ENCODE assay signal across 23 cellular contexts in genomic region chr20:4138056-4138455, GRCh38.
"Had no signal": no experiment of that assay in that cellular context is flagged by ENCODE, and none has a peak within 500 bp of the region (broad histone marks: within the 10 kb centered on the region; RNA-seq: fewer than 3 reads in every experiment).

No MANE protein-coding gene starts in this region.

- H3K27ac ChIP-seq: ascending aorta, heart left ventricle, left lung, lower lobe of right lung, neural progenitor cell, spleen, transverse colon had no signal

- DNase-seq: activated CD4-positive, alpha-beta T cell treated with anti-CD3 and anti-CD28 coated beads for 48 hours; activated CD4-positive, alpha-beta T cell treated with anti-CD3 and anti-CD28 coated beads, Interleukin-2, amount 50 U/mL, for 48 hours; activated effector memory CD4-positive, alpha-beta T cell treated with anti-CD3 and anti-CD28 coated beads, Interleukin-2, amount 50 U/mL, for 16 hours; activated naive CD4-positive, alpha-beta T cell treated with anti-CD3 and anti-CD28 coated beads, Interleukin-2, amount 10 ng/mL, durations not matched to agents 7 days and 5 days; activated naive CD8-positive, alpha-beta T cell treated with anti-CD3 and anti-CD28 coated beads, Interleukin-2, amount 10 ng/mL, durations not matched to agents 7 days and 5 days; caudate nucleus; endodermal cell; foreskin fibroblast; heart left ventricle; hypothalamus; left lung; lower lobe of right lung; mesenchymal stem cell; naive thymus-derived CD8-positive, alpha-beta T cell; occipital lobe; right cardiac atrium; spleen; stimulated activated CD4-positive, alpha-beta T cell treated with anti-CD3 and anti-CD28 coated beads, Interleukin-2, amount 100 ng/mL, for 48 hours; stimulated activated naive CD4-positive, alpha-beta T cell treated with Interleukin-2 at 50 U/mL for 16 hours; transverse colon had no signal

- ATAC-seq: esophagus mucosa; heart left ventricle; left lung; lower lobe of right lung; naive thymus-derived CD8-positive, alpha-beta T cell; right cardiac atrium had no signal

- H3K4me3 ChIP-seq: ascending aorta, heart left ventricle, left lung, lower lobe of right lung, neural progenitor cell, spleen, transverse colon had no signal

- H3K9me3 ChIP-seq: ascending aorta, heart left ventricle, left lung, lower lobe of right lung, spleen, transverse colon had no signal

- H3K36me3 ChIP-seq: ascending aorta, heart left ventricle, left lung, lower lobe of right lung, neural progenitor cell, spleen, transverse colon had no signal

- H3K9ac ChIP-seq: neural progenitor cell had no signal

- H2AFZ ChIP-seq: neural progenitor cell had no signal

- H3K27me3 ChIP-seq: ascending aorta, left lung, neural progenitor cell had no signal

- H3K4me2 ChIP-seq: neural progenitor cell had no signal

- H3K4me1 ChIP-seq: ascending aorta had no signal
